14 cellular contexts compared by ENCODE assay signal in the genomic region with DNA sequence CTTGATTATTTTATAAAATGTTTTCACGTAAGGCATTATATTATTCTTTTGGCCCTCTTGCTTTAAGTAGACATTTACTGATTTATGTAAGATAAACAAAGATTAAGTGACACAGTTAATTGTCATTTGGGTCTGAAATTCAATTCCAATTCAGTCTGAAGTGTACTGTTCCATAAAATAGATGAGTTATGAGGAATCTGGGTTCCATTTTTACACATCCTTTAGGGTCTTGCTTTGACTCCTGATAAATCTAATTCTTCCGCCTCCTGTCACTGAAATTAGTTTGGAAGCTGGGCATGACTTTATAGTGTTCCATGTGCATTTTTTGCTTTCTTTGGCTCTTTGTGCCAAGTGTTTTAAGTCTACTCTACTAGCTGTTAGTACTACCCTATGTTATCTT. TPM values are rescaled to one million over a fixed set of nuclear protein-coding genes. Genes with fewer than 3 reads are reported as not detected.
DNase-seq lines count a peak whose midpoint lies in the region; ATAC-seq and TF ChIP-seq lines count a peak whose summit lies in the region.
"Had no signal": no experiment of that assay in that cellular context is flagged by ENCODE, and none has a peak within 500 bp of the region (broad histone marks: within the 10 kb centered on the region; RNA-seq: fewer than 3 reads in every experiment).

No MANE protein-coding gene starts in this region.

- H3K27me3 Mint-ChIP-seq in T-helper 2 cell treated with Interferon-gamma antibody and Interleukin-4, amounts not matched to agents 5 μg/mL and 100 μg/mL, for 36 hours (ENCODE audit: low read depth): no peaks in the 10 kb centered on the region
- H3K27me3 Mint-ChIP-seq in natural killer cell treated with Interleukin-12 subunit alpha and Interleukin-12 subunit beta and Interleukin-15 and Interleukin-18, amount 100 ng/mL, for 72 hours: no peaks in the 10 kb centered on the region

- H3K9me3 ChIP-seq in HCT116 (ENCODE audit: control insufficient read depth in 1 of 2, insufficient read depth in 1 of 2, low read depth in 1 of 2, low read length in 2 of 2): no peaks in the 10 kb centered on the region
- H3K9me3 ChIP-seq in HAP-1: no peaks in the 10 kb centered on the region

- no peaks in the 10 kb centered on the region for H3K9me2 ChIP-seq in HCT116 (ENCODE audit: insufficient read depth)

- H3K27ac ChIP-seq in HCT116 (ENCODE audit: low read depth, low read length): no peak overlapping the region

- no peak for TF ChIP-seq POLR2A in HCT116 (IDR thresholded peaks at IDR 0.05; ENCODE audit: borderline replicate concordance, extremely low read depth, insufficient read depth, insufficient read length)

- intact Hi-C loops in HCT116 (cut with micrococcal nuclease): no loop called here

- H2AFZ ChIP-seq in HCT116 (ENCODE audit: low read depth, low read length, poor library complexity, severe bottlenecking): no peak overlapping the region

- H4K20me1 ChIP-seq in HCT116 (ENCODE audit: insufficient read depth): no peaks in the 10 kb centered on the region; the same call in 1 of the 2 replicates

- no peak overlapping the region for H3K4me2 ChIP-seq in HCT116 (ENCODE audit: low read length)
- H3K4me2 ChIP-seq: smooth muscle cell had no signal

- H3K9ac ChIP-seq in HCT116 (ENCODE audit: low read length): no peak overlapping the region

- no peak overlapping the region for H3K4me3 Mint-ChIP-seq in T-helper 2 cell treated with Interferon-gamma antibody and Interleukin-4, amounts not matched to agents 5 μg/mL and 100 μg/mL, for 36 hours
- no peak overlapping the region for H3K4me3 Mint-ChIP-seq in natural killer cell treated with Interleukin-12 subunit alpha and Interleukin-12 subunit beta and Interleukin-15 and Interleukin-18, amount 100 ng/mL, for 72 hours

- H3K27me3 ChIP-seq in HCT116 (ENCODE audit: insufficient read depth, low read length) (no peaks in the 10 kb centered on the region), HAP-1 (ENCODE audit: low read depth) (no peaks in the 10 kb centered on the region)

- ATAC-seq in HCT116: 0 out of 2 replicates have a peak, but pooled peaks have one; percentile 20
- ATAC-seq in activated naive CD4-positive, alpha-beta T cell treated with anti-CD3 and anti-CD28 coated beads, Interleukin-2, amount 50 U/mL, for 72 hours: no peak
- ATAC-seq in natural killer cell treated with Interleukin-12 subunit alpha and Interleukin-12 subunit beta and Interleukin-15 and Interleukin-18, amount 100 ng/mL, for 72 hours: no peak
- ATAC-seq in HG03139 (IDR thresholded peaks at IDR 0.05; ENCODE audit: unreplicated experiment): no peak

- no peak for DNase-seq in T-helper 2 cell treated with Interferon-gamma antibody and Interleukin-4, amounts not matched to agents 5 μg/mL and 100 μg/mL, for 36 hours (ENCODE audit: low spot score)
- no peak for DNase-seq in T-helper 2 cell
- DNase-seq in HCT116 (ENCODE audit: low read depth, low spot score): no peak
- DNase-seq in activated naive CD4-positive, alpha-beta T cell treated with anti-CD3 and anti-CD28 coated beads, Interleukin-2, amount 50 U/mL, for 72 hours (ENCODE audit: low spot score in 2 of 2): no peak
- no peak for DNase-seq in natural killer cell treated with Interleukin-12 subunit alpha and Interleukin-12 subunit beta and Interleukin-15 and Interleukin-18, amount 100 ng/mL, for 72 hours (ENCODE audit: low spot score)
- no peak for DNase-seq in activated CD4-positive, CD25-positive, alpha-beta regulatory T cell (lab: John Stamatoyannopoulos, UW)
- no peak for DNase-seq in HAP-1 (ENCODE audit: low spot score in 2 of 2)
- DNase-seq: 8988T, aorta, NCI-H2081 treated with DMSO at 0.1 percent for 48 hours, NCI-H774, occipital lobe had no signal

- BruUV-seq in HCT116 (replicated peaks; lab: Mats Ljungman, UMichigan): no TSS peak

- no peak for TF ChIP-seq CTCF in HCT116 (IDR thresholded peaks at IDR 0.05 in 2 of 3, conservative IDR thresholded peaks at IDR 0.05 in 1 of 3; ENCODE audit: borderline replicate concordance in 1 of 3, insufficient read depth in 1 of 3, low read depth in 2 of 3, low read length in 2 of 3)

- POLR2A ChIA-PET in HCT116 (lab: Charles Lee): no interaction called here

- H3K27ac Mint-ChIP-seq in T-helper 2 cell treated with Interferon-gamma antibody and Interleukin-4, amounts not matched to agents 5 μg/mL and 100 μg/mL, for 36 hours: peak overlapping the region; percentile 14
- peak overlapping the region; percentile 68 to 90 for H3K27ac Mint-ChIP-seq in activated naive CD4-positive, alpha-beta T cell treated with anti-CD3 and anti-CD28 coated beads, Interleukin-2, amount 50 U/mL, for 72 hours
- H3K27ac Mint-ChIP-seq in natural killer cell treated with Interleukin-12 subunit alpha and Interleukin-12 subunit beta and Interleukin-15 and Interleukin-18, amount 100 ng/mL, for 72 hours: peak overlapping the region; percentile 20 to 24

- peaks cover 94% of the 10 kb centered on the region for H3K79me2 ChIP-seq in HCT116 (ENCODE audit: insufficient read depth, low read length)

- no peaks in the 10 kb centered on the region for H3K36me3 ChIP-seq in HCT116 (ENCODE audit: control insufficient read depth in 1 of 2, insufficient read depth in 2 of 2, low read length in 2 of 2)
- H3K36me3 ChIP-seq in HAP-1 (replicated peaks): no peaks in the 10 kb centered on the region

- TF ChIP-seq RAD21 in HCT116 (IDR thresholded peaks at IDR 0.05; ENCODE audit: low read depth): no peak

- CTCF ChIA-PET in HCT116 (lab: Charles Lee): no interaction called here

- no peaks in the 10 kb centered on the region for H3K9me3 Mint-ChIP-seq in T-helper 2 cell treated with Interferon-gamma antibody and Interleukin-4, amounts not matched to agents 5 μg/mL and 100 μg/mL, for 36 hours
- no peaks in the 10 kb centered on the region for H3K9me3 Mint-ChIP-seq in activated naive CD4-positive, alpha-beta T cell treated with anti-CD3 and anti-CD28 coated beads, Interleukin-2, amount 50 U/mL, for 72 hours
- no peaks in the 10 kb centered on the region for H3K9me3 Mint-ChIP-seq in natural killer cell treated with Interleukin-12 subunit alpha and Interleukin-12 subunit beta and Interleukin-15 and Interleukin-18, amount 100 ng/mL, for 72 hours

- H3K4me3 ChIP-seq in HCT116 (replicated peaks in 1 of 2; ENCODE audit: low read depth in 1 of 2, low read length in 2 of 2) (no peak overlapping the region), HAP-1 (no peak overlapping the region)
- H3K4me3 ChIP-seq: smooth muscle cell had no signal

- peaks cover 3 to 10% of the 10 kb centered on the region in 2 experiments; a peak in 3 of 4 replicates for H3K4me1 ChIP-seq in HCT116 (ENCODE audit: control insufficient read depth in 1 of 2, insufficient read depth in 2 of 2, low read length in 2 of 2)
- peaks cover 54% of the 10 kb centered on the region for H3K4me1 ChIP-seq in HAP-1

- RAD21 ChIA-PET in HCT116 (lab: Charles Lee; ENCODE audit: low non-redundant PET in 1 of 2, low total read pairs in 2 of 2, uncharacterized antibody in 2 of 2, unreplicated experiment in 2 of 2): no interaction called here

- H3K36me3 Mint-ChIP-seq in T-helper 2 cell treated with Interferon-gamma antibody and Interleukin-4, amounts not matched to agents 5 μg/mL and 100 μg/mL, for 36 hours (ENCODE audit: low read depth): peaks cover 6% of the 10 kb centered on the region
- peaks cover 0 to 7% of the 10 kb centered on the region in 2 donors for H3K36me3 Mint-ChIP-seq in activated naive CD4-positive, alpha-beta T cell treated with anti-CD3 and anti-CD28 coated beads, Interleukin-2, amount 50 U/mL, for 72 hours
- H3K36me3 Mint-ChIP-seq in natural killer cell treated with Interleukin-12 subunit alpha and Interleukin-12 subunit beta and Interleukin-15 and Interleukin-18, amount 100 ng/mL, for 72 hours: peaks cover 11% of the 10 kb centered on the region

- H3K4me1 Mint-ChIP-seq in T-helper 2 cell treated with Interferon-gamma antibody and Interleukin-4, amounts not matched to agents 5 μg/mL and 100 μg/mL, for 36 hours (ENCODE audit: low read depth): peaks cover 30% of the 10 kb centered on the region
- peaks cover 58 to 64% of the 10 kb centered on the region in 2 donors for H3K4me1 Mint-ChIP-seq in natural killer cell treated with Interleukin-12 subunit alpha and Interleukin-12 subunit beta and Interleukin-15 and Interleukin-18, amount 100 ng/mL, for 72 hours (ENCODE audit: low read depth in 2 of 2)

- in situ Hi-C loops in HAP-1 (cut with MboI; ENCODE audit: low sequenced_read_pairs): no loop called here

TF ChIP-seq in HCT116, 20 proteins besides CTCF, POLR2A, EP300 and RAD21:
- TF ChIP-seq ZFX (IDR thresholded peaks at IDR 0.05) (no peak), SRF (IDR thresholded peaks at IDR 0.05; ENCODE audit: low read depth) (no peak), FOSL1 (IDR thresholded peaks at IDR 0.05; ENCODE audit: low read depth) (no peak), ELF1 (IDR thresholded peaks at IDR 0.05; ENCODE audit: borderline replicate concordance, low read depth) (no peak), SIN3A (IDR thresholded peaks at IDR 0.05; ENCODE audit: low read depth) (no peak), CEBPB (IDR thresholded peaks at IDR 0.05; ENCODE audit: low read depth) (no peak), EZH2phosphoT487 (IDR thresholded peaks at IDR 0.05; ENCODE audit: borderline replicate concordance) (no peak)

RNA-seq across cellular contexts. Expression of gene ARL8B, which starts 14.1 kb away (rescaled TPM):
- total RNA-seq in HCT116 (2021; ENCODE audit: unreplicated experiment): 38.1 TPM
- polyA plus RNA-seq in HCT116 (2012): 13.4 and 16.3 TPM in 2 replicates
- 10 to 100 TPM; 39.7 to 78.1 TPM for total RNA-seq in activated naive CD4-positive, alpha-beta T cell treated with anti-CD3 and anti-CD28 coated beads, Interleukin-2, amount 50 U/mL, for 72 hours
- 10 to 100 TPM; 77.4 to 80.4 TPM for total RNA-seq in natural killer cell treated with Interleukin-12 subunit alpha and Interleukin-12 subunit beta and Interleukin-15 and Interleukin-18, amount 100 ng/mL, for 72 hours

RNA-seq across cellular contexts. Expression of gene EDEM1, which starts 51.3 kb away (rescaled TPM):
- total RNA-seq in HCT116 (2021; ENCODE audit: unreplicated experiment): 23.7 TPM
- polyA plus RNA-seq in HCT116 (2012): 8.4 and 8.7 TPM in 2 replicates
- total RNA-seq in activated naive CD4-positive, alpha-beta T cell treated with anti-CD3 and anti-CD28 coated beads, Interleukin-2, amount 50 U/mL, for 72 hours: 100 to 1,000 TPM; 181 to 200 TPM
- 100 to 1,000 TPM; 109 to 171 TPM for total RNA-seq in natural killer cell treated with Interleukin-12 subunit alpha and Interleukin-12 subunit beta and Interleukin-15 and Interleukin-18, amount 100 ng/mL, for 72 hours

Comparison
In these comparisons a context has a peak if more than half of its experiments do, and no peak if none do; other contexts are left out.
1. H3K27ac Mint-ChIP-seq: peak in every context shown above with its lines; median percentile 79 in activated naive CD4-positive, alpha-beta T cell treated with anti-CD3 and anti-CD28 coated beads, Interleukin-2, amount 50 U/mL, for 72 hours; 22 in natural killer cell treated with Interleukin-12 subunit alpha and Interleukin-12 subunit beta and Interleukin-15 and Interleukin-18, amount 100 ng/mL, for 72 hours; 14 in T-helper 2 cell treated with Interferon-gamma antibody and Interleukin-4, amounts not matched to agents 5 μg/mL and 100 μg/mL, for 36 hours.